Comparison of ENCODE assay signal across 12 cellular contexts in the genomic region with DNA sequence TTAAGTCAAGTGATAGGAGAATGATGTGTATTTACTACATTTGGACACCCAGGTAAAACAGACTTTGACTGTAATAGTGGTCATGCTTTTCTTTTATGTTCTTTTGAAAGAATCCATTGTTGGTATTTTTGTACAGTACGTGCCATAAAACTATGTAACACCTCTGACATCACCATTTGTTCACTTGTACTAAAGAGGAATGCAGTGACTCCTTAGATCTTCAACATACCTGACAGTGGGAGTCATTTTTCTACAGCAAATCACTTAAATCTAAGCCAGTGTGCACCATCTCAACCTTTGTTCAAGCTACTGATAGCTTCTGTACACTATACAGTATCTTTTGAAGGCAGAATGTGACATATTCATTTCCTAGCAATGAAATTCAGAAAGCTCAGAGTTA. TPM values are rescaled to one million over a fixed set of nuclear protein-coding genes. Genes with fewer than 3 reads are reported as not detected.
"Had no signal": no experiment of that assay in that cellular context is flagged by ENCODE, and none has a peak within 500 bp of the region (broad histone marks: within the 10 kb centered on the region; RNA-seq: fewer than 3 reads in every experiment).

No MANE protein-coding gene starts in this region.

- H3K27ac ChIP-seq: psoas muscle, VCaP had no signal

- DNase-seq: activated CD8-positive, alpha-beta memory T cell treated with anti-CD3 and anti-CD28 coated beads, Interleukin-2, amount 50 U/mL, for 4 hours; activated CD8-positive, alpha-beta T cell treated with anti-CD3 and anti-CD28 coated beads for 36 hours; effector memory CD8-positive, alpha-beta T cell; erythroblast; left ventricle myocardium superior; nephron progenitor cell; psoas muscle; stimulated activated CD4-positive, alpha-beta T cell treated with anti-CD3 and anti-CD28 coated beads, Interleukin-15, amount 100 ng/mL, for 24 hours; stimulated activated CD4-positive, alpha-beta T cell treated with anti-CD3 and anti-CD28 coated beads, Interleukin-4, amount 100 ng/mL, for 24 hours; T-helper 9 cell had no signal

- FAIRE-seq: islet of Langerhans had no signal

- H3K4me3 ChIP-seq: psoas muscle had no signal

- H3K4me1 ChIP-seq: psoas muscle had no signal

- H3K9me3 ChIP-seq: psoas muscle had no signal

RNA-seq across cellular contexts. Expression of a gene that starts 6.3 kb away (rescaled TPM):
- total RNA-seq: activated CD8-positive, alpha-beta T cell treated with anti-CD3 and anti-CD28 coated beads for 36 hours; left ventricle myocardium superior had no signal
